8 cellular contexts compared by ENCODE assay signal in genomic region chr9:108535526-108535925, GRCh38.
DNase-seq lines count a peak whose midpoint lies in the region; TF ChIP-seq lines count a peak whose summit lies in the region.

No MANE protein-coding gene starts in this region.

- no peak overlapping the region for H4K5ac ChIP-seq in H9 (ENCODE audit: insufficient read length, low read depth, low read length)

- no peak overlapping the region for H2BK5ac ChIP-seq in H9 (ENCODE audit: insufficient read length, low read length)

- H3K9ac ChIP-seq in H9 (ENCODE audit: extremely low read depth, insufficient read length, low read length) = no peak overlapping the region

- no peak overlapping the region for H3K56ac ChIP-seq in H9 (ENCODE audit: insufficient read length, low read depth, low read length)

- no peak overlapping the region for H4K8ac ChIP-seq in H9 (replicated peaks; ENCODE audit: insufficient read length, low read depth, low read length)

- H2BK12ac ChIP-seq in H9 (ENCODE audit: insufficient read length, low read depth, low read length) = no peak overlapping the region

- no peak overlapping the region for H3K4me2 ChIP-seq in H9 (ENCODE audit: insufficient read depth, insufficient read length, low read length)

- no peaks in the 10 kb centered on the region for H3K4me1 Mint-ChIP-seq in H9

- no peak overlapping the region for H3K14ac ChIP-seq in H9 (ENCODE audit: insufficient read depth, low read length)

- no peaks in the 10 kb centered on the region for H3K79me2 ChIP-seq in H9 (ENCODE audit: insufficient read depth, low read length)

- no peak overlapping the region for H2BK120ac ChIP-seq in H9 (ENCODE audit: low read depth, low read length, poor library complexity, severe bottlenecking)

- no peaks in the 10 kb centered on the region for H3K36me3 Mint-ChIP-seq in H9 (ENCODE audit: insufficient read depth in 1 of 3, low read depth in 3 of 3)

- H3K4me3 Mint-ChIP-seq in H9 = no peak overlapping the region; a peak in 1 of 5 replicates

- TF ChIP-seq CTCF in H9 (conservative IDR thresholded peaks at IDR 0.05) = peak; percentile 67

- DNase-seq in D341Med (ENCODE audit: low spot score) (peak; percentile 53), H9 (peak; percentile 38), RPMI7951 (ENCODE audit: low read depth) (peak; percentile 55), iris pigment epithelial cell (ENCODE audit: low read depth) (peak; percentile 29), AML-193 (lab: John Stamatoyannopoulos, UW) (no peak), NCI-H1436 treated with DMSO at 0.1 percent for 48 hours (lab: John Stamatoyannopoulos, UW) (no peak), NCI-H2107 treated with DMSO at 0.1 percent for 48 hours (lab: John Stamatoyannopoulos, UW; ENCODE audit: unreplicated experiment) (no peak), cortex of kidney (lab: John Stamatoyannopoulos, UW) (no peak)

- H4K91ac ChIP-seq in H9 (ENCODE audit: insufficient read length, low read depth, low read length) = no peak overlapping the region

- no peak overlapping the region for H2BK20ac ChIP-seq in H9 (ENCODE audit: low read depth, low read length, poor library complexity, severe bottlenecking)

- H2AK5ac ChIP-seq in H9 (ENCODE audit: insufficient read length, low read length) = no peak overlapping the region

- no peaks in the 10 kb centered on the region for H3K23me2 ChIP-seq in H9 (ENCODE audit: insufficient read length, low read depth, low read length, poor library complexity, severe bottlenecking)

- H4K20me1 ChIP-seq in H9 (ENCODE audit: control insufficient read depth, insufficient read depth, insufficient read length) = no peaks in the 10 kb centered on the region

- no peaks in the 10 kb centered on the region for H3K9me3 ChIP-seq in H9 (ENCODE audit: control insufficient read depth, low read depth, low read length)

- no peak overlapping the region for H3T11ph ChIP-seq in H9 (ENCODE audit: low read length)

- no peak overlapping the region for H3K27ac Mint-ChIP-seq in H9

- H3K9me3 Mint-ChIP-seq in H9 = peaks cover 0 to 3% of the 10 kb centered on the region in 2 experiments; a peak in 2 of 5 replicates

- H3K4ac ChIP-seq in H9 (ENCODE audit: low read depth, low read length) = no peak overlapping the region

- H3K27me3 ChIP-seq in H9 (ENCODE audit: insufficient read depth, low read length) = no peaks in the 10 kb centered on the region

- H2AFZ ChIP-seq in H9 (ENCODE audit: low read length) = no peak overlapping the region

- H3K79me1 ChIP-seq in H9 (ENCODE audit: insufficient read depth, low read depth, low read length, poor library complexity, severe bottlenecking) = no peaks in the 10 kb centered on the region

- H3K23ac ChIP-seq in H9 (ENCODE audit: insufficient read length, low read depth, low read length) = no peak overlapping the region

- no CpG with 5 or more reads among the region's 3 CpGs for WGBS in H9 (ENCODE audit: extremely low coverage, insufficient read length, low lambda C conversion rate)

- no peak overlapping the region for H3K27ac ChIP-seq in H9 (ENCODE audit: insufficient read length, low read depth, low read length)

- peaks cover 4% of the 10 kb centered on the region; the same call in 1 of the 2 replicates for H3K27me3 Mint-ChIP-seq in H9 (ENCODE audit: low read depth)

- no peak overlapping the region for H3K18ac ChIP-seq in H9 (ENCODE audit: insufficient read length, low read depth, low read length)

- no peak overlapping the region for H2BK15ac ChIP-seq in H9 (ENCODE audit: low read depth, low read length)

- no peaks in the 10 kb centered on the region for H3K4me1 ChIP-seq in H9 (ENCODE audit: insufficient read depth, low read length)

Comparison
In these comparisons a context has a peak if more than half of its experiments do, and no peak if none do; other contexts are left out.
1. DNase-seq: peak in D341Med (single experiment), H9 (single experiment), RPMI7951 (single experiment) and iris pigment epithelial cell (single experiment); none in AML-193 (0 of 2), NCI-H1436 treated with DMSO at 0.1 percent for 48 hours (single experiment), NCI-H2107 treated with DMSO at 0.1 percent for 48 hours (single experiment) and cortex of kidney (single experiment).